In the genomic region with DNA sequence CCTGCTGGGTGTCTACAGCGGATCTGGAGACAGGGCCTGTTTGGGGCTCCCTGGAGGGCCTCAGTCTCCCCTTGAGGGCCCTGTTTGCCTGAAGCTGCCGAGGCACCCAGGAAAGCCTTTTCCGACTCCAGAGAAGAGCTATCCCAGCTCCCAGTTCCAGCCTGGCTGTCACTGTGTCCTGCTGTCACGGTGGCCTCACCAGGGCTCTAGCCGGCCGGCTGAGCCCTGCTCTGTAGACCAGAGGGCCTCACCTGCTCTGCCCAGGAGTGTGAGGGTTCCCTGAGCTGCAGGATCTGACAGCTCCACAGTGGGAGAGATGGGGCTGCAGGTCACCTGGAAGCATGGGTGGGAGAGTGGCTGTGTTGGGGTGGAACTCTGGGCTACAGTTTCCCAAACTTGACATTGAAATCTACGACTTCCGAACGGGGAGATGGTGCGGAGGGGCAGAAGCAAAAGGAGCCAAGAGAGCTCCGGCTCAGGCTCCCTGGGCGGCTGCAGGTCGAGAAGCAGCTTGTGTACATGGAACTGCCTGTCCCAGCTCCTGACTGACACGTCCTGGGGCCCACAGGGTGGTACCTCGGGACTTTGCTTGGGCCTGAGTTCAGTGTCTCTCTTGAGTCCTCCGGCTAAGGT, we compare ENCODE assay signal across 17 cellular contexts.
"Had no signal": no experiment of that assay in that cellular context is flagged by ENCODE, and none has a peak within 500 bp of the region (broad histone marks: within the 10 kb centered on the region; RNA-seq: fewer than 3 reads in every experiment).

No MANE protein-coding gene starts in this region.

- H3K4me3 Mint-ChIP-seq: activated naive CD4-positive, alpha-beta T cell treated with anti-CD3 and anti-CD28 coated beads for 36 hours; activated T-helper 1 cell treated with anti-CD3 and anti-CD28 coated beads, Interleukin-12 subunit alpha, Interleukin-12 subunit beta, Interleukin-2, Interleukin-4 antibody, amounts not matched to agents 30 ng/mL and 10 ng/mL and 1 ng/mL, durations not matched to agents 14 hours and 24 hours and 36 hours; central memory CD8-positive, alpha-beta T cell; dendritic cell treated with granulocyte-macrophage colony-stimulating factor and Interleukin-4, amounts not matched to agents 40 ng/mL and 50 ng/mL, for 4 days; immature natural killer cell; neural crest cell; stimulated activated effector memory CD8-positive, alpha-beta T cell treated with anti-CD3 and anti-CD28 coated beads, Interleukin-12 subunit alpha, Interleukin-12 subunit beta, amount 100 ng/mL, for 72 hours had no signal

- ATAC-seq: body of pancreas; left lung; stimulated activated effector memory CD8-positive, alpha-beta T cell treated with anti-CD3 and anti-CD28 coated beads, Interleukin-12 subunit alpha, Interleukin-12 subunit beta, amount 100 ng/mL, for 72 hours had no signal

- H3K36me3 Mint-ChIP-seq: immature natural killer cell; stimulated activated effector memory CD8-positive, alpha-beta T cell treated with anti-CD3 and anti-CD28 coated beads, Interleukin-12 subunit alpha, Interleukin-12 subunit beta, amount 100 ng/mL, for 72 hours had no signal

- DNase-seq: activated CD4-positive, alpha-beta T cell treated with anti-CD3 and anti-CD28 coated beads, Interleukin-2, amount 50 U/mL, for 4 hours; activated CD4-positive, CD25-positive, alpha-beta regulatory T cell treated with anti-CD3 and anti-CD28 coated beads, Interleukin-2, amount 50 U/mL, for 72 hours; activated naive CD4-positive, alpha-beta T cell treated with anti-CD3 and anti-CD28 coated beads for 36 hours; body of pancreas; immature natural killer cell; retina had no signal

- H3K27me3 ChIP-seq: adrenal gland, body of pancreas, tibial nerve had no signal

- H3K36me3 ChIP-seq: adrenal gland, left lung, SJCRH30, tibial nerve had no signal

- H3K9me3 Mint-ChIP-seq: activated naive CD4-positive, alpha-beta T cell treated with anti-CD3 and anti-CD28 coated beads for 36 hours; activated T-helper 1 cell treated with anti-CD3 and anti-CD28 coated beads, Interleukin-12 subunit alpha, Interleukin-12 subunit beta, Interleukin-2, Interleukin-4 antibody, amounts not matched to agents 30 ng/mL and 10 ng/mL and 1 ng/mL, durations not matched to agents 14 hours and 24 hours and 36 hours; central memory CD8-positive, alpha-beta T cell; dendritic cell treated with granulocyte-macrophage colony-stimulating factor and Interleukin-4, amounts not matched to agents 40 ng/mL and 50 ng/mL, for 4 days; immature natural killer cell; neural crest cell; stimulated activated effector memory CD8-positive, alpha-beta T cell treated with anti-CD3 and anti-CD28 coated beads, Interleukin-12 subunit alpha, Interleukin-12 subunit beta, amount 100 ng/mL, for 72 hours had no signal

- H3K27me3 Mint-ChIP-seq: dendritic cell treated with granulocyte-macrophage colony-stimulating factor and Interleukin-4, amounts not matched to agents 40 ng/mL and 50 ng/mL, for 4 days had no signal

- H3K4me3 ChIP-seq: adrenal gland, body of pancreas, left lung, SJCRH30, smooth muscle cell, tibial nerve had no signal

- H3K4me1 ChIP-seq: adrenal gland, body of pancreas, left lung, parathyroid adenoma, SJCRH30, tibial nerve had no signal

- H3K27ac ChIP-seq: adrenal gland, body of pancreas, left lung, parathyroid adenoma, SJCRH30, tibial nerve had no signal

- H3K4me1 Mint-ChIP-seq: central memory CD8-positive, alpha-beta T cell; immature natural killer cell; stimulated activated effector memory CD8-positive, alpha-beta T cell treated with anti-CD3 and anti-CD28 coated beads, Interleukin-12 subunit alpha, Interleukin-12 subunit beta, amount 100 ng/mL, for 72 hours had no signal

- H3K27ac Mint-ChIP-seq: activated naive CD4-positive, alpha-beta T cell treated with anti-CD3 and anti-CD28 coated beads for 36 hours; activated T-helper 1 cell treated with anti-CD3 and anti-CD28 coated beads, Interleukin-12 subunit alpha, Interleukin-12 subunit beta, Interleukin-2, Interleukin-4 antibody, amounts not matched to agents 30 ng/mL and 10 ng/mL and 1 ng/mL, durations not matched to agents 14 hours and 24 hours and 36 hours; dendritic cell treated with granulocyte-macrophage colony-stimulating factor and Interleukin-4, amounts not matched to agents 40 ng/mL and 50 ng/mL, for 4 days; immature natural killer cell; stimulated activated effector memory CD8-positive, alpha-beta T cell treated with anti-CD3 and anti-CD28 coated beads, Interleukin-12 subunit alpha, Interleukin-12 subunit beta, amount 100 ng/mL, for 72 hours had no signal

- H3K9me3 ChIP-seq: adrenal gland, body of pancreas, left lung, SJCRH30, tibial nerve had no signal
